ENCODE assay signal across 9 cellular contexts in genomic region chr7:78039791-78040776, GRCh38.
DNase-seq lines count a peak whose midpoint lies in the region; ATAC-seq and TF ChIP-seq lines count a peak whose summit lies in the region.
"Had no signal": no experiment of that assay in that cellular context is flagged by ENCODE, and none has a peak within 500 bp of the region (broad histone marks: within the 10 kb centered on the region; RNA-seq: fewer than 3 reads in every experiment).

No MANE protein-coding gene starts in this region.

- H3K4me3 Mint-ChIP-seq in GM23338, result no peak overlapping the region

- H3K27ac ChIP-seq in GM23338 (ENCODE audit: low read depth), result no peak overlapping the region
- no peak overlapping the region for H3K27ac ChIP-seq in heart right ventricle

- H3K27me3 ChIP-seq in GM23338 (ENCODE audit: insufficient read depth) (no peaks in the 10 kb centered on the region), Loucy (ENCODE audit: insufficient read depth, low read length, poor library complexity, severe bottlenecking) (no peaks in the 10 kb centered on the region), heart right ventricle (peaks cover 0 to 9% (median 0%) of the 10 kb centered on the region in 7 donors)

- DNase-seq in GM23338 (ENCODE audit: low spot score), result peak; percentile 83
- DNase-seq in activated T-helper 1 cell treated with anti-CD3 and anti-CD28 coated beads, Interleukin-2, amount 50 U/mL, for 16 hours (ENCODE audit: low read depth in 1 of 2, low spot score in 1 of 2), result peak; percentile 33 to 37
- peak; percentile 10 to 59 for DNase-seq in heart right ventricle
- DNase-seq in stimulated activated CD4-positive, alpha-beta T cell treated with anti-CD3 and anti-CD28 coated beads, TNF-alpha, amount 100 ng/mL, for 4 hours (ENCODE audit: low read depth in 3 of 3), result peak in 2 of 3 experiments; percentile 4 to 15
- DNase-seq in amniotic stem cell (lab: John Stamatoyannopoulos, UW), result no peak
- no peak for DNase-seq in RKO (ENCODE audit: low spot score)

- H3K4me3 ChIP-seq in GM23338, result peak overlapping the region; percentile 47; the same call in 1 of the 2 replicates
- H3K4me3 ChIP-seq in Loucy (ENCODE audit: low read length, poor library complexity, severe bottlenecking), result no peak overlapping the region
- H3K4me3 ChIP-seq in heart right ventricle, result peak overlapping the region in 1 of 10 donors; percentile 0
- H3K4me3 ChIP-seq: skin epidermis had no signal

- H3K79me2 ChIP-seq in GM23338 (replicated peaks; ENCODE audit: insufficient read depth), result no peaks in the 10 kb centered on the region
- no peaks in the 10 kb centered on the region for H3K79me2 ChIP-seq in Loucy (ENCODE audit: insufficient read depth, low read length)

- no peaks in the 10 kb centered on the region for H3K36me3 Mint-ChIP-seq in GM23338 (ENCODE audit: low read depth)

- ATAC-seq in GM23338, result peak; percentile 89
- peak in 7 of 8 donors; percentile 42 to 79 (median 64) for ATAC-seq in heart right ventricle

- peak; percentile 69 for TF ChIP-seq CTCF in GM12872 (IDR thresholded peaks at IDR 0.05; ENCODE audit: insufficient read depth, low read depth, low read length)
- peak; percentile 79 to 91 for TF ChIP-seq CTCF in GM23338 (conservative IDR thresholded peaks at IDR 0.05; ENCODE audit: low read depth in 2 of 2)
- TF ChIP-seq CTCF in Loucy (conservative IDR thresholded peaks at IDR 0.05; ENCODE audit: low read length), result peak; percentile 64
- TF ChIP-seq CTCF in heart right ventricle (IDR thresholded peaks at IDR 0.05), result peak; percentile 40 to 89 (median 74)

- H3K9me3 Mint-ChIP-seq in GM23338, result no peaks in the 10 kb centered on the region

- H2AFZ ChIP-seq in GM23338 (peak overlapping the region; percentile 96), Loucy (ENCODE audit: low read length) (no peak overlapping the region)

- peaks cover 39% of the 10 kb centered on the region for H3K4me1 Mint-ChIP-seq in GM23338

- H3K27ac Mint-ChIP-seq in GM23338, result no peak overlapping the region

- H3K9me2 ChIP-seq in GM23338 (ENCODE audit: insufficient read depth) (no peaks in the 10 kb centered on the region), Loucy (replicated peaks; ENCODE audit: low read depth, low read length) (no peaks in the 10 kb centered on the region)

- H3K36me3 ChIP-seq in GM23338 (ENCODE audit: insufficient read depth) (no peaks in the 10 kb centered on the region), Loucy (ENCODE audit: insufficient read depth, low read length) (no peaks in the 10 kb centered on the region), heart right ventricle (no peaks in the 10 kb centered on the region)

- H3K4me2 ChIP-seq in GM23338, result peak overlapping the region; percentile 72
- H3K4me2 ChIP-seq in Loucy (ENCODE audit: low read depth, low read length, poor library complexity, severe bottlenecking), result no peak overlapping the region

- peaks cover 3% of the 10 kb centered on the region; the same call in 1 of the 2 replicates for H3F3A ChIP-seq in GM23338 (replicated peaks; ENCODE audit: low read depth)
- H3F3A ChIP-seq in Loucy (ENCODE audit: low read depth), result no peaks in the 10 kb centered on the region

- H3K9ac ChIP-seq in Loucy (ENCODE audit: low read depth, low read length, poor library complexity, severe bottlenecking), result no peak overlapping the region

- no peaks in the 10 kb centered on the region for H4K20me1 ChIP-seq in GM23338 (replicated peaks; ENCODE audit: insufficient read depth)
- H4K20me1 ChIP-seq in Loucy (ENCODE audit: insufficient read depth, low read length, poor library complexity, severe bottlenecking), result no peaks in the 10 kb centered on the region

- H3K27me3 Mint-ChIP-seq in GM23338 (ENCODE audit: insufficient read depth, low read depth, poor library complexity), result peaks cover 2% of the 10 kb centered on the region

- H3K4me1 ChIP-seq in GM23338 (ENCODE audit: insufficient read depth), result peaks cover 35% of the 10 kb centered on the region
- no peaks in the 10 kb centered on the region for H3K4me1 ChIP-seq in Loucy (ENCODE audit: insufficient read depth, low read length, poor library complexity, severe bottlenecking)
- H3K4me1 ChIP-seq in heart right ventricle, result peaks cover 0 to 7% (median 0%) of the 10 kb centered on the region in 9 donors

- no peaks in the 10 kb centered on the region for H3K9me3 ChIP-seq in Loucy (ENCODE audit: insufficient read depth, low read depth, low read length)
- H3K9me3 ChIP-seq in heart right ventricle, result no peaks in the 10 kb centered on the region

- 42 to 44% methylated on average over 40 of the region's 40 CpGs for WGBS in heart right ventricle, 2 donors

- intact Hi-C loops in heart right ventricle (cut with DNase I), result loop anchor here in 3 of 10 donors (5.0 to 10.0 kb wide), 2 partner anchors 95 to 98 kb away; no protein-coding TSS in a partner anchor

TF ChIP-seq in GM23338, 12 proteins besides CTCF, POLR2A, EP300 and RAD21:
- TF ChIP-seq NANOG (IDR thresholded peaks at IDR 0.05; ENCODE audit: borderline replicate concordance) (no peak), STAT1 (IDR thresholded peaks at IDR 0.05; ENCODE audit: unreplicated experiment) (no peak)

Comparison
In these comparisons a context has a peak if more than half of its experiments do, and no peak if none do; other contexts are left out.
1. DNase-seq: peak in GM23338 (single experiment), activated T-helper 1 cell treated with anti-CD3 and anti-CD28 coated beads, Interleukin-2, amount 50 U/mL, for 16 hours (2 of 2), heart right ventricle (2 of 2) and stimulated activated CD4-positive, alpha-beta T cell treated with anti-CD3 and anti-CD28 coated beads, TNF-alpha, amount 100 ng/mL, for 4 hours (2 of 3); none in amniotic stem cell (single experiment) and RKO (single experiment).
2. Peak in every context shown above with its lines, with median percentiles within 50 percentile points of each other: CTCF ChIP-seq.